8 cellular contexts compared by ENCODE assay signal in the genomic region with DNA sequence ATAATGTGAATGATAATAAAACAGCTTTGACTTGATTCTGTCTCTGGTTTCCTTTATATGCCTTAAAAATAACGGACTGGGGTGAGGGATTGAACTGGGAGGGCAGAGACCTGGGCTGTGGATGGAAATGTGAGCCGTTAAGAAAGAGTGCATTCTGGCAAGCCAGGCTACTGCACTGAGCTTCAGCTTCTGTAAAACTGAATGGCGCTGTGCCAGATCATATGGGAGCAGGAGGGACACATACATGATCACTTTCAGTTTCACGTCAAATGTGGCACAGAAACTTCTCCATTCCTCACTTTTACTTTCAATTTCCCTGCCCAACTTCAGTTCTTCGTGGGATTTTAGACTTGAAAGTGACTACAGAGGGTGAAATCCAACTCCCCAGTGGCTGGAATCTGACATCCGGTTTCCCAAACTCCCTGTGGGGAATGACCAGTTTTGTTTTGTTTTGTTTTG. TPM values are rescaled to one million over a fixed set of nuclear protein-coding genes. Genes with fewer than 3 reads are reported as not detected.
DNase-seq lines count a peak whose midpoint lies in the region; ATAC-seq and TF ChIP-seq lines count a peak whose summit lies in the region.

No MANE protein-coding gene starts in this region.

- no peak for TF ChIP-seq CTCF in glutamatergic neuron (IDR thresholded peaks at IDR 0.05; ENCODE audit: partially characterized antibody, unreplicated experiment)

- DNase-seq in ACHN: peak; percentile 84
- DNase-seq in SHP77 treated with DMSO at 0.1 percent for 48 hours (lab: John Stamatoyannopoulos, UW): peak; percentile 17
- peak; percentile 31 to 49 (median 40) for DNase-seq in activated naive CD4-positive, alpha-beta T cell (lab: John Stamatoyannopoulos, UW)
- DNase-seq in glutamatergic neuron: no peak
- peak; percentile 53 for DNase-seq in retina
- DNase-seq in middle frontal gyrus (ENCODE audit: extremely low spot score, low spot score): no peak

- in situ Hi-C loops in ACHN (cut with HindIII; ENCODE audit: low pct_ligation_motif_present, low pct_unique_long_range_greater_than_20kb, low sequenced_read_pairs): no loop called here

- peak overlapping the region; percentile 86 for H3K4me3 Mint-ChIP-seq in glutamatergic neuron (ENCODE audit: unreplicated experiment)

- H3K27me3 Mint-ChIP-seq in glutamatergic neuron (ENCODE audit: unreplicated experiment): peaks cover 24% of the 10 kb centered on the region

- no peak overlapping the region for H3K27ac Mint-ChIP-seq in glutamatergic neuron (ENCODE audit: unreplicated experiment)

- no peaks in the 10 kb centered on the region for H3K36me3 Mint-ChIP-seq in glutamatergic neuron (ENCODE audit: unreplicated experiment)

- peak; percentile 39 for ATAC-seq in GM18858 (IDR thresholded peaks at IDR 0.05; ENCODE audit: unreplicated experiment)
- peak; percentile 32 for ATAC-seq in HG03442 (IDR thresholded peaks at IDR 0.05; ENCODE audit: unreplicated experiment)

- H3K9me3 Mint-ChIP-seq in glutamatergic neuron (ENCODE audit: unreplicated experiment): no peaks in the 10 kb centered on the region

- peaks cover 12% of the 10 kb centered on the region for H3K4me1 Mint-ChIP-seq in glutamatergic neuron (ENCODE audit: low read depth, unreplicated experiment)

RNA-seq across cellular contexts. Expression of gene MT2A, which starts 1.1 kb away (rescaled TPM):
- total RNA-seq in glutamatergic neuron (ENCODE audit: unreplicated experiment): not detected

RNA-seq across cellular contexts. Expression of gene MT1E, which starts 16.1 kb away (rescaled TPM):
- not detected for total RNA-seq in glutamatergic neuron (ENCODE audit: unreplicated experiment)

RNA-seq across cellular contexts. Expression of gene MT3, which starts 20.2 kb away (rescaled TPM):
- not detected for total RNA-seq in glutamatergic neuron (ENCODE audit: unreplicated experiment)

RNA-seq across cellular contexts. Expression of gene MT1M, which starts 23.0 kb away (rescaled TPM):
- total RNA-seq in glutamatergic neuron (ENCODE audit: unreplicated experiment): not detected

RNA-seq across cellular contexts. Expression of gene MT1A, which starts 29.0 kb away (rescaled TPM):
- total RNA-seq in glutamatergic neuron (ENCODE audit: unreplicated experiment): not detected

Comparison
In these comparisons a context has a peak if more than half of its experiments do, and no peak if none do; other contexts are left out.
1. DNase-seq: peak in ACHN (single experiment), SHP77 treated with DMSO at 0.1 percent for 48 hours (single experiment), activated naive CD4-positive, alpha-beta T cell (4 of 4) and retina (single experiment); none in glutamatergic neuron (single experiment) and middle frontal gyrus (single experiment).